In the genomic region with DNA sequence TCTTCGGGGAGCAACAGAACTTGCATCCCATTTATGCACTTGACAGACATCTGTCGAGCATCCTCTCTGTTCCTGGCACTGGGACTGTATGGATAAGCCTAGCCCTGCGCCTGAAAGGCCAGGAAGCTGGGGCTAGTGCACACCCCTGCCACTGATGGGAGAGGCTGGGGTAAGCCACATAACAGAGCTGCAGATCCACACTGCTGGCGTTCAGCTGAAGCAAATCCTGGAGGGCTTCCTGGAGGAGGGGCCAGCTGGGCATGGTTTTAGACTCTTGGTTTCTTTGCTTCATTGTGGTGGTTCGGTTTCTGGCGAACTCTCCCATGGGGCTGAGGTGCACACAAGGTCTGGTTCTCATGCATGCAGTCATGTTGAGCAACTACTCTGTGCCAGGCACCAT, we compare ENCODE assay signal across 18 cellular contexts. TPM values are rescaled to one million over a fixed set of nuclear protein-coding genes. Genes with fewer than 3 reads are reported as not detected.
DNase-seq lines count a peak whose midpoint lies in the region; ATAC-seq and TF ChIP-seq lines count a peak whose summit lies in the region.
"Had no signal": no experiment of that assay in that cellular context is flagged by ENCODE, and none has a peak within 500 bp of the region (broad histone marks: within the 10 kb centered on the region; RNA-seq: fewer than 3 reads in every experiment).

No MANE protein-coding gene starts in this region.

- H3K27ac ChIP-seq in upper lobe of right lung, result no peak overlapping the region
- H3K27ac ChIP-seq: cardiac muscle cell had no signal

- peaks cover 9% of the 10 kb centered on the region for H3K4me1 ChIP-seq in upper lobe of right lung

- POLR2A ChIA-PET in WTC11 (lab: Charles Lee), result no interaction called here

- intact Hi-C loops in left ventricle myocardium superior (cut with micrococcal nuclease) (no loop called here), Right ventricle myocardium inferior (cut with DNase I) (no loop called here), upper lobe of right lung (cut with DNase I) (no loop called here)

- no peak for TF ChIP-seq CTCF in WTC11 (IDR thresholded peaks at IDR 0.05)
- no peak for TF ChIP-seq CTCF in upper lobe of right lung (IDR thresholded peaks at IDR 0.05)

- H3K36me3 Mint-ChIP-seq in WTC11, result no peaks in the 10 kb centered on the region

- no peaks in the 10 kb centered on the region for H3K9me3 ChIP-seq in upper lobe of right lung

- CTCF ChIA-PET in WTC11 (lab: Charles Lee), result no interaction called here

- peaks cover 19% of the 10 kb centered on the region for H3K4me1 Mint-ChIP-seq in WTC11

- H3K27me3 Mint-ChIP-seq in WTC11 (ENCODE audit: low read depth), result no peaks in the 10 kb centered on the region

- no peaks in the 10 kb centered on the region for H3K27me3 ChIP-seq in upper lobe of right lung
- H3K27me3 ChIP-seq: cardiac muscle cell had no signal

- no peak overlapping the region for H3K4me3 ChIP-seq in upper lobe of right lung
- H3K4me3 ChIP-seq: cardiac muscle cell had no signal

- no peak for ATAC-seq in left ventricle myocardium superior
- ATAC-seq in Right ventricle myocardium inferior, result no peak
- no peak for ATAC-seq in WTC11
- ATAC-seq in upper lobe of right lung, result no peak
- no peak for ATAC-seq in HG03025 (IDR thresholded peaks at IDR 0.05; ENCODE audit: low FRiP score, unreplicated experiment)
- ATAC-seq in HG03571 (IDR thresholded peaks at IDR 0.05; ENCODE audit: unreplicated experiment), result no peak

- no peak overlapping the region for H3K4me3 Mint-ChIP-seq in WTC11
- H3K4me3 Mint-ChIP-seq: activated naive CD4-positive, alpha-beta T cell treated with anti-CD3 and anti-CD28 coated beads for 36 hours had no signal

- H3K36me3 ChIP-seq in upper lobe of right lung, result no peaks in the 10 kb centered on the region
- H3K36me3 ChIP-seq: cardiac muscle cell had no signal

- DNase-seq in left ventricle myocardium superior, result peak; percentile 12
- no peak for DNase-seq in Right ventricle myocardium inferior (ENCODE audit: missing footprints)
- no peak for DNase-seq in WTC11 (ENCODE audit: low spot score)
- DNase-seq in mesenteric fat pad (ENCODE audit: low spot score), result peak; percentile 33
- peak; percentile 33 for DNase-seq in upper lobe of right lung
- DNase-seq in DMS53 treated with DMSO at 0.1 percent for 48 hours (lab: John Stamatoyannopoulos, UW; ENCODE audit: unreplicated experiment), result no peak
- DNase-seq: activated naive CD4-positive, alpha-beta T cell treated with anti-CD3 and anti-CD28 coated beads for 36 hours; AML-193; DMS53; effector CD8-positive, alpha-beta T cell; hippocampal formation; KBM-7; NCI-H1105 treated with DMSO at 0.1 percent for 48 hours; NCI-H2171; stimulated activated CD4-positive, alpha-beta T cell treated with anti-CD3 and anti-CD28 coated beads, Interleukin-15, amount 100 ng/mL, for 24 hours had no signal

- H3K27ac Mint-ChIP-seq in WTC11, result 0 out of 2 replicates have a peak overlapping the region, but pooled peaks have one; percentile 27
- H3K27ac Mint-ChIP-seq: activated naive CD4-positive, alpha-beta T cell treated with anti-CD3 and anti-CD28 coated beads for 36 hours had no signal

- no peaks in the 10 kb centered on the region for H3K9me3 Mint-ChIP-seq in WTC11
- H3K9me3 Mint-ChIP-seq: activated naive CD4-positive, alpha-beta T cell treated with anti-CD3 and anti-CD28 coated beads for 36 hours had no signal

TF ChIP-seq in WTC11, 78 proteins besides CTCF, POLR2A, EP300 and RAD21:
- TF ChIP-seq PRRX2 (CRISPR knock-in tag; IDR thresholded peaks at IDR 0.05) (no peak), ZNF416 (CRISPR knock-in tag; IDR thresholded peaks at IDR 0.05) (no peak), KAT7 (CRISPR knock-in tag; IDR thresholded peaks at IDR 0.05; ENCODE audit: borderline replicate concordance) (no peak), IRF2 (CRISPR knock-in tag; IDR thresholded peaks at IDR 0.05; ENCODE audit: borderline replicate concordance, low read depth) (no peak), ZNF423 (CRISPR knock-in tag; IDR thresholded peaks at IDR 0.05) (no peak), FOXJ3 (CRISPR knock-in tag; IDR thresholded peaks at IDR 0.05; ENCODE audit: borderline replicate concordance) (no peak), CBFB (CRISPR knock-in tag; IDR thresholded peaks at IDR 0.05; ENCODE audit: low read depth) (no peak), JAZF1 (CRISPR knock-in tag; IDR thresholded peaks at IDR 0.05) (no peak), ESRRA (CRISPR knock-in tag; IDR thresholded peaks at IDR 0.05; ENCODE audit: borderline replicate concordance) (no peak), ZNF232 (CRISPR knock-in tag; IDR thresholded peaks at IDR 0.05) (no peak)
- TF ChIP-seq, protein P1, sequence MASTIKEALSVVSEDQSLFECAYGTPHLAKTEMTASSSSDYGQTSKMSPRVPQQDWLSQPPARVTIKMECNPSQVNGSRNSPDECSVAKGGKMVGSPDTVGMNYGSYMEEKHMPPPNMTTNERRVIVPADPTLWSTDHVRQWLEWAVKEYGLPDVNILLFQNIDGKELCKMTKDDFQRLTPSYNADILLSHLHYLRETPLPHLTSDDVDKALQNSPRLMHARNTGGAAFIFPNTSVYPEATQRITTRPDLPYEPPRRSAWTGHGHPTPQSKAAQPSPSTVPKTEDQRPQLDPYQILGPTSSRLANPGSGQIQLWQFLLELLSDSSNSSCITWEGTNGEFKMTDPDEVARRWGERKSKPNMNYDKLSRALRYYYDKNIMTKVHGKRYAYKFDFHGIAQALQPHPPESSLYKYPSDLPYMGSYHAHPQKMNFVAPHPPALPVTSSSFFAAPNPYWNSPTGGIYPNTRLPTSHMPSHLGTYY (CRISPR knock-in tag; IDR thresholded peaks at IDR 0.05), result no peak
- TF ChIP-seq, protein P2, sequence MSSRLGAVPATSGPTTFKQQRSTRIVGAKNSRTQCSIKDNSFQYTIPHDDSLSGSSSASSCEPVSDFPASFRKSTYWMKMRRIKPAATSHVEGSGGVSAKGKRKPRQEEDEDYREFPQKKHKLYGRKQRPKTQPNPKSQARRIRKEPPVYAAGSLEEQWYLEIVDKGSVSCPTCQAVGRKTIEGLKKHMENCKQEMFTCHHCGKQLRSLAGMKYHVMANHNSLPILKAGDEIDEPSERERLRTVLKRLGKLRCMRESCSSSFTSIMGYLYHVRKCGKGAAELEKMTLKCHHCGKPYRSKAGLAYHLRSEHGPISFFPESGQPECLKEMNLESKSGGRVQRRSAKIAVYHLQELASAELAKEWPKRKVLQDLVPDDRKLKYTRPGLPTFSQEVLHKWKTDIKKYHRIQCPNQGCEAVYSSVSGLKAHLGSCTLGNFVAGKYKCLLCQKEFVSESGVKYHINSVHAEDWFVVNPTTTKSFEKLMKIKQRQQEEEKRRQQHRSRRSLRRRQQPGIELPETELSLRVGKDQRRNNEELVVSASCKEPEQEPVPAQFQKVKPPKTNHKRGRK (CRISPR knock-in tag; IDR thresholded peaks at IDR 0.05; ENCODE audit: borderline replicate concordance), result no peak
- TF ChIP-seq, protein P3, sequence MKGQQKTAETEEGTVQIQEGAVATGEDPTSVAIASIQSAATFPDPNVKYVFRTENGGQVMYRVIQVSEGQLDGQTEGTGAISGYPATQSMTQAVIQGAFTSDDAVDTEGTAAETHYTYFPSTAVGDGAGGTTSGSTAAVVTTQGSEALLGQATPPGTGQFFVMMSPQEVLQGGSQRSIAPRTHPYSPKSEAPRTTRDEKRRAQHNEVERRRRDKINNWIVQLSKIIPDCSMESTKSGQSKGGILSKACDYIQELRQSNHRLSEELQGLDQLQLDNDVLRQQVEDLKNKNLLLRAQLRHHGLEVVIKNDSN (CRISPR knock-in tag; IDR thresholded peaks at IDR 0.05), result no peak
- TF ChIP-seq, protein P4, sequence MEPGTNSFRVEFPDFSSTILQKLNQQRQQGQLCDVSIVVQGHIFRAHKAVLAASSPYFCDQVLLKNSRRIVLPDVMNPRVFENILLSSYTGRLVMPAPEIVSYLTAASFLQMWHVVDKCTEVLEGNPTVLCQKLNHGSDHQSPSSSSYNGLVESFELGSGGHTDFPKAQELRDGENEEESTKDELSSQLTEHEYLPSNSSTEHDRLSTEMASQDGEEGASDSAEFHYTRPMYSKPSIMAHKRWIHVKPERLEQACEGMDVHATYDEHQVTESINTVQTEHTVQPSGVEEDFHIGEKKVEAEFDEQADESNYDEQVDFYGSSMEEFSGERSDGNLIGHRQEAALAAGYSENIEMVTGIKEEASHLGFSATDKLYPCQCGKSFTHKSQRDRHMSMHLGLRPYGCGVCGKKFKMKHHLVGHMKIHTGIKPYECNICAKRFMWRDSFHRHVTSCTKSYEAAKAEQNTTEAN (CRISPR knock-in tag; IDR thresholded peaks at IDR 0.05), result no peak

RNA-seq across cellular contexts. Expression of a gene that starts 45.5 kb away (rescaled TPM):
- total RNA-seq in left ventricle myocardium superior (45.7 TPM), Right ventricle myocardium inferior (48.5 TPM), WTC11 (2021) (3.9 to 4.5 TPM (median 4.0 TPM) in 3 replicates), mesenteric fat pad (259 TPM), upper lobe of right lung (123 TPM)

Comparison
In these comparisons a context has a peak if more than half of its experiments do, and no peak if none do; other contexts are left out.
1. DNase-seq: peak in left ventricle myocardium superior (single experiment), mesenteric fat pad (single experiment) and upper lobe of right lung (single experiment); none in Right ventricle myocardium inferior (single experiment), WTC11 (single experiment) and DMS53 treated with DMSO at 0.1 percent for 48 hours (single experiment).